ENCODE assay signal across 13 cellular contexts in the genomic region with DNA sequence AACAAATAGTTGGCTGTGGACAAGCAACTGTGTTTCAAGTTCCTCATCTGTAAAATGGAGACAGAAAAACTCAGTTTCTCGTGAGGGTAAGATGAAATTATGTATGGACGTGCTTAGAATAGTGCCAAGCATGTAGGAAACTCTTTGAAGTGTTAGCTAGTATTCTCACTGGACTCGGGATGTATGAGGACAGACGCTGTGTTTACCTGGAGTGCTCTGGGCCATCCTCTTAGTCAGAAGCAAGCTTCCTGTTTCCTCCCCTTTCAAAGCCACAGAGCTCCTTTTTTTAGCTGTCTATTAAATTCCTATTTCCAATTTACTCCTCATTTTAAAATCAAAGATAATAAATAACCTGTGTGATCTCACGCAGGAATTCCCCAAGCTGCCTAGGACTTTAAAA. TPM values are rescaled to one million over a fixed set of nuclear protein-coding genes. Genes with fewer than 3 reads are reported as not detected.
A peak's percentile ranks its signal among the peaks of the same experiment; 100 is the strongest.
DNase-seq lines count a peak whose midpoint lies in the region; ATAC-seq and TF ChIP-seq lines count a peak whose summit lies in the region.
"Had no signal": no experiment of that assay in that cellular context is flagged by ENCODE, and none has a peak within 500 bp of the region (broad histone marks: within the 10 kb centered on the region; RNA-seq: fewer than 3 reads in every experiment).

No MANE protein-coding gene starts in this region.

- no peaks in the 10 kb centered on the region for H3K79me2 ChIP-seq in trophoblast cell (ENCODE audit: control insufficient read depth, insufficient read depth, low read length, poor library complexity)

- H3K23ac ChIP-seq in trophoblast cell (ENCODE audit: low read length) = no peak overlapping the region

- H2AK5ac ChIP-seq in trophoblast cell (ENCODE audit: low read length) = no peak overlapping the region

- H3K36me3 ChIP-seq in trophoblast cell (ENCODE audit: control insufficient read depth in 1 of 2, insufficient read depth in 2 of 2, low read length in 2 of 2) = no peaks in the 10 kb centered on the region
- H3K36me3 ChIP-seq: gastrocnemius medialis, sigmoid colon, thyroid gland had no signal

- H2BK120ac ChIP-seq in trophoblast cell (ENCODE audit: insufficient read depth, low read length, poor library complexity) = no peak overlapping the region

- ATAC-seq in T-helper 17 cell = peak; percentile 76
- ATAC-seq: gastrocnemius medialis had no signal

- no peak overlapping the region for H3K4me3 ChIP-seq in trophoblast cell (ENCODE audit: low read depth, low read length)
- H3K4me3 ChIP-seq: gastrocnemius medialis, sigmoid colon, thyroid gland had no signal

- peaks cover 0 to 4% of the 10 kb centered on the region in 2 experiments for H3K4me1 ChIP-seq in trophoblast cell (ENCODE audit: control insufficient read depth in 1 of 2, insufficient read depth in 2 of 2, low read length in 2 of 2)
- H3K4me1 ChIP-seq: gastrocnemius medialis, sigmoid colon had no signal

- TF ChIP-seq CTCF in osteocyte (IDR thresholded peaks at IDR 0.05) = no peak

- H4K8ac ChIP-seq in trophoblast cell (ENCODE audit: low read depth, low read length) = no peak overlapping the region

- WGBS in trophoblast cell (ENCODE audit: extremely low coverage, insufficient coverage, insufficient read length) = no CpG with 5 or more reads among the region's 5 CpGs

- no peak overlapping the region for H3K4me2 ChIP-seq in trophoblast cell (ENCODE audit: low read length)

- H3K9me3 ChIP-seq in T-helper 17 cell (ENCODE audit: control insufficient read depth, low read length, poor library complexity, severe bottlenecking) (no peaks in the 10 kb centered on the region), trophoblast cell (ENCODE audit: insufficient read depth, low read depth, low read length) (no peaks in the 10 kb centered on the region)
- H3K9me3 ChIP-seq: gastrocnemius medialis, sigmoid colon, thyroid gland had no signal

- no peak overlapping the region for H2BK12ac ChIP-seq in trophoblast cell (ENCODE audit: low read length)

- no peak overlapping the region for H4K91ac ChIP-seq in trophoblast cell (ENCODE audit: low read depth, low read length)

- no peak overlapping the region for H2AFZ ChIP-seq in trophoblast cell (ENCODE audit: insufficient read depth, low read length, poor library complexity)

- H3K79me1 ChIP-seq in trophoblast cell (ENCODE audit: low read length) = no peaks in the 10 kb centered on the region

- H4K12ac ChIP-seq in trophoblast cell (ENCODE audit: low read depth, low read length) = no peak overlapping the region

- no peaks in the 10 kb centered on the region for H3K27me3 Mint-ChIP-seq in T-helper 1 cell treated with Interleukin-12 subunit alpha and Interleukin-12 subunit beta and Interleukin-4 antibody, amounts not matched to agents 30 μg/mL and 1 μg/mL, for 36 hours (ENCODE audit: low read depth)
- H3K27me3 Mint-ChIP-seq in T-helper 17 cell (no peaks in the 10 kb centered on the region), immature natural killer cell (ENCODE audit: low read depth in 3 of 3) (peaks cover 0 to 2% (median 0%) of the 10 kb centered on the region in 3 donors), osteocyte (ENCODE audit: unreplicated experiment) (no peaks in the 10 kb centered on the region)

- no peak overlapping the region for H3K4ac ChIP-seq in trophoblast cell (ENCODE audit: low read depth, low read length)

- peak overlapping the region; percentile 18 for H3K27ac Mint-ChIP-seq in T-helper 1 cell treated with Interleukin-12 subunit alpha and Interleukin-12 subunit beta and Interleukin-4 antibody, amounts not matched to agents 30 μg/mL and 1 μg/mL, for 36 hours
- H3K27ac Mint-ChIP-seq in T-helper 17 cell (peak overlapping the region; percentile 91), immature natural killer cell (peak overlapping the region in 4 of 6 donors; percentile 34 to 77 (median 70)), osteocyte (ENCODE audit: unreplicated experiment) (no peak overlapping the region)

- no peak overlapping the region for H3K9ac ChIP-seq in trophoblast cell (ENCODE audit: low read length)

- no peaks in the 10 kb centered on the region for H3K27me3 ChIP-seq in trophoblast cell (ENCODE audit: insufficient read depth, low read length)
- H3K27me3 ChIP-seq: gastrocnemius medialis, sigmoid colon, thyroid gland had no signal

- no peak overlapping the region for H2BK5ac ChIP-seq in trophoblast cell (ENCODE audit: low read depth, low read length, poor library complexity)

- H3K4me1 Mint-ChIP-seq in T-helper 1 cell treated with Interleukin-12 subunit alpha and Interleukin-12 subunit beta and Interleukin-4 antibody, amounts not matched to agents 30 μg/mL and 1 μg/mL, for 36 hours (ENCODE audit: low read depth) = peaks cover 22% of the 10 kb centered on the region
- H3K4me1 Mint-ChIP-seq in T-helper 17 cell (peaks cover 43% of the 10 kb centered on the region), immature natural killer cell (peaks cover 33 to 59% of the 10 kb centered on the region in 2 donors), osteocyte (ENCODE audit: unreplicated experiment) (peaks cover 3% of the 10 kb centered on the region)

- DNase-seq in T-helper 1 cell (no peak), ELR (ENCODE audit: low read depth) (peak; percentile 19), T-helper 17 cell (no peak), immature natural killer cell (no peak), HUDEP-2 (lab: John Stamatoyannopoulos, UW; ENCODE audit: unreplicated experiment in 76 of 76) (no peak), trophoblast cell (no peak), osteocyte (ENCODE audit: extremely low spot score, unreplicated experiment) (no peak)
- DNase-seq: gastrocnemius medialis; NCI-H1105; sigmoid colon; stimulated activated CD4-positive, alpha-beta T cell treated with anti-CD3 and anti-CD28 coated beads, Interleukin-4, amount 100 ng/mL, for 1 hour; thyroid gland had no signal

- no peak overlapping the region for H3K4me3 Mint-ChIP-seq in T-helper 1 cell treated with Interleukin-12 subunit alpha and Interleukin-12 subunit beta and Interleukin-4 antibody, amounts not matched to agents 30 μg/mL and 1 μg/mL, for 36 hours
- peak overlapping the region; percentile 31 for H3K4me3 Mint-ChIP-seq in T-helper 17 cell
- H3K4me3 Mint-ChIP-seq in immature natural killer cell = no peak overlapping the region
- H3K4me3 Mint-ChIP-seq in osteocyte (ENCODE audit: unreplicated experiment) = no peak overlapping the region

- no peaks in the 10 kb centered on the region for H3K9me3 Mint-ChIP-seq in T-helper 1 cell treated with Interleukin-12 subunit alpha and Interleukin-12 subunit beta and Interleukin-4 antibody, amounts not matched to agents 30 μg/mL and 1 μg/mL, for 36 hours
- H3K9me3 Mint-ChIP-seq in immature natural killer cell = no peaks in the 10 kb centered on the region
- H3K9me3 Mint-ChIP-seq in osteocyte (ENCODE audit: unreplicated experiment) = no peaks in the 10 kb centered on the region

- no peak overlapping the region for H3K14ac ChIP-seq in trophoblast cell (ENCODE audit: low read length)

- H3K18ac ChIP-seq in trophoblast cell (ENCODE audit: low read length) = no peak overlapping the region

- H3K36me3 Mint-ChIP-seq in T-helper 1 cell treated with Interleukin-12 subunit alpha and Interleukin-12 subunit beta and Interleukin-4 antibody, amounts not matched to agents 30 μg/mL and 1 μg/mL, for 36 hours (ENCODE audit: low read depth) = no peaks in the 10 kb centered on the region
- H3K36me3 Mint-ChIP-seq in T-helper 17 cell (ENCODE audit: low read depth) = peaks cover 4% of the 10 kb centered on the region
- H3K36me3 Mint-ChIP-seq in immature natural killer cell = peaks cover 2 to 5% (median 2%) of the 10 kb centered on the region in 3 donors
- H3K36me3 Mint-ChIP-seq in osteocyte (ENCODE audit: unreplicated experiment) = no peaks in the 10 kb centered on the region

- H3K27ac ChIP-seq in trophoblast cell (ENCODE audit: low read depth, low read length) = no peak overlapping the region
- H3K27ac ChIP-seq: gastrocnemius medialis, sigmoid colon, thyroid gland had no signal

RNA-seq across cellular contexts. Expression of a gene that starts 23.8 kb away (rescaled TPM):
- 100 to 1,000 TPM; 117 to 134 TPM for total RNA-seq in T-helper 17 cell
- 10 to 100 TPM; 38.8 to 92.5 (median 43.6) TPM for polyA plus RNA-seq in immature natural killer cell
- 9.5 and 9.6 TPM in 2 replicates for polyA plus RNA-seq in trophoblast cell (2013)
- 8.8 and 11.8 TPM in 2 replicates for total RNA-seq in osteocyte
